In the genomic region with DNA sequence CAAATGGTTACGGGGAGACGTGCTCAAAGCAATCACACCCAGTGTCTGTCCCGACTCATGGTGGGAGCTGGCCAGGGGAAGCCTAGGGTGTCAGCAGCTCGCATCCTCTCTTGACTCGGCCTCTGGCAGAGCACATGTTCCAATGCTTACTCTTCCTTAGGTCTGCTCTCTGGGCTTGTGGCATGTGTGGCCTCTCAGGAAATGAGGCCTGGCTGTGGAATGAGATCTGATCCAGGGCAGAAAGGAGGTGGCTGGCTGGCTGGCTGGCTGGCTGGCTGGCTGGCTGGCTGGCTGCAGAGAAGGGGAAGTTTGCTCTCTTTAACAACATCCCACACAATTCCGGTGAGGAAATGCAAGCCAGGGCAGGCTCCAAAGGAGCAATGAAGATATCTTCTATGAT, we compare ENCODE assay signal across 12 cellular contexts.
DNase-seq lines count a peak whose midpoint lies in the region; ATAC-seq, FAIRE-seq and TF ChIP-seq lines count a peak whose summit lies in the region.
"Had no signal": no experiment of that assay in that cellular context is flagged by ENCODE, and none has a peak within 500 bp of the region (broad histone marks: within the 10 kb centered on the region; RNA-seq: fewer than 3 reads in every experiment).

No MANE protein-coding gene starts in this region.

- H3K4me1 ChIP-seq in endothelial cell of umbilical vein (ENCODE audit: control insufficient read depth, extremely low read depth, insufficient read depth, low read length) (peaks cover 22% of the 10 kb centered on the region), left lung (peaks cover 5 to 17% of the 10 kb centered on the region in 2 donors)

- ATAC-seq in left lung (peak; percentile 56), GM18870 (IDR thresholded peaks at IDR 0.05; ENCODE audit: unreplicated experiment) (no peak), GM21423 (IDR thresholded peaks at IDR 0.05; ENCODE audit: unreplicated experiment) (no peak)
- ATAC-seq: activated CD4-positive, alpha-beta T cell treated with anti-CD3 and anti-CD28 coated beads for 36 hours had no signal

- H3K27ac ChIP-seq in endothelial cell of umbilical vein (ENCODE audit: insufficient read depth, low read depth, low read length) (peak overlapping the region; percentile 78), left lung (no peak overlapping the region)

- DNase-seq in AG08396 (ENCODE audit: low spot score) (peak; percentile 48), MG63 (peak; percentile 88), endothelial cell of umbilical vein (ENCODE audit: low read depth, low spot score) (peak; percentile 96), left lung (no peak), NCI-H1105 treated with DMSO at 0.1 percent for 48 hours (lab: John Stamatoyannopoulos, UW) (no peak), GM12892 (ENCODE audit: insufficient read length) (no peak)
- DNase-seq: activated CD4-positive, alpha-beta T cell treated with anti-CD3 and anti-CD28 coated beads for 36 hours; activated naive CD4-positive, alpha-beta T cell treated with anti-CD3 and anti-CD28 coated beads, Interleukin-2, amount 50 U/mL, for 16 hours; endodermal cell; NCI-H2107 had no signal

- CTCF ChIA-PET in endothelial cell of umbilical vein (lab: Charles Lee): interaction anchor here (0.8 to 1.8 kb wide), 8 partner anchors 10 to 115 kb away, joined by 3 to 11 read pairs (median 6); no protein-coding TSS in a partner anchor

- intact Hi-C loops in endothelial cell of umbilical vein (cut with micrococcal nuclease) (loop anchor here (1.0 to 10.0 kb wide), 3 partner anchors 7 to 155 kb away; a partner anchor contains a TSS), left lung (cut with DNase I) (no loop called here)

- H3K4me3 ChIP-seq in MG63: no peak overlapping the region
- no peak overlapping the region for H3K4me3 ChIP-seq in endothelial cell of umbilical vein (replicated peaks in 1 of 3; ENCODE audit: insufficient read depth in 1 of 3, low read depth in 1 of 3, low read length in 3 of 3)
- H3K4me3 ChIP-seq in left lung: no peak overlapping the region

- peak overlapping the region; percentile 45 for H3K4me2 ChIP-seq in endothelial cell of umbilical vein (ENCODE audit: insufficient read depth, low read length)

- no peaks in the 10 kb centered on the region for H3K9me3 ChIP-seq in MG63
- H3K9me3 ChIP-seq in endothelial cell of umbilical vein (replicated peaks; ENCODE audit: control insufficient read depth, insufficient read depth, low read length): no peaks in the 10 kb centered on the region
- no peaks in the 10 kb centered on the region for H3K9me3 ChIP-seq in left lung

- no peaks in the 10 kb centered on the region for H3K79me2 ChIP-seq in endothelial cell of umbilical vein (ENCODE audit: control insufficient read depth, insufficient read depth, low read length)

- no TSS peak for BruUV-seq in endothelial cell of umbilical vein (replicated peaks; lab: Mats Ljungman, UMichigan)

- H4K20me1 ChIP-seq in endothelial cell of umbilical vein (replicated peaks; ENCODE audit: control insufficient read depth, extremely low read depth, insufficient read depth, low read length): no peaks in the 10 kb centered on the region

- TF ChIP-seq POLR2A in endothelial cell of umbilical vein (IDR thresholded peaks at IDR 0.05; ENCODE audit: low read depth, low read length) (no peak), GM12892 (IDR thresholded peaks at IDR 0.05; ENCODE audit: low read depth, low read length) (no peak)

- H3K9me1 ChIP-seq in endothelial cell of umbilical vein (replicated peaks; ENCODE audit: control insufficient read depth, extremely low read depth, insufficient read depth, low read length): no peaks in the 10 kb centered on the region

- H2AFZ ChIP-seq in endothelial cell of umbilical vein (ENCODE audit: low read depth, low read length): peak overlapping the region; percentile 49

- peak overlapping the region; percentile 50 for H3K9ac ChIP-seq in endothelial cell of umbilical vein (replicated peaks; ENCODE audit: extremely low read depth, insufficient read depth, low read length)

- FAIRE-seq in endothelial cell of umbilical vein (lab: Jason Lieb, UNC): peak; percentile 98
- no peak for FAIRE-seq in GM12892 (lab: Jason Lieb, UNC)

- dilution Hi-C loops in endothelial cell of umbilical vein (cut with MboI; ENCODE audit: extremely low pct_ligation_motif_present, low sequenced_read_pairs): no loop called here

- POLR2A ChIA-PET in endothelial cell of umbilical vein (lab: Charles Lee): interaction anchor here (1.5 kb wide), 1 partner anchor 13 kb away, joined by 7 read pairs; no protein-coding TSS in a partner anchor

- no peak for TF ChIP-seq CTCF in endothelial cell of umbilical vein (IDR thresholded peaks at IDR 0.05; ENCODE audit: extremely low read depth in 1 of 2, insufficient read depth in 1 of 2, low read depth in 1 of 2, low read length in 2 of 2)
- TF ChIP-seq CTCF in left lung (IDR thresholded peaks at IDR 0.05): no peak

- no peaks in the 10 kb centered on the region for H3K27me3 ChIP-seq in MG63
- H3K27me3 ChIP-seq in endothelial cell of umbilical vein (ENCODE audit: control insufficient read depth in 2 of 2, insufficient read depth in 2 of 2, low read length in 2 of 2): no peaks in the 10 kb centered on the region
- H3K27me3 ChIP-seq in left lung: no peaks in the 10 kb centered on the region

- peaks cover 22% of the 10 kb centered on the region for H3K36me3 ChIP-seq in MG63
- H3K36me3 ChIP-seq in endothelial cell of umbilical vein (ENCODE audit: control insufficient read depth in 2 of 2, extremely low read depth in 1 of 2, insufficient read depth in 2 of 2, low read length in 2 of 2): no peaks in the 10 kb centered on the region
- no peaks in the 10 kb centered on the region for H3K36me3 ChIP-seq in left lung

TF ChIP-seq in endothelial cell of umbilical vein, 7 proteins besides CTCF, POLR2A, EP300 and RAD21:
- TF ChIP-seq MYC (IDR thresholded peaks at IDR 0.05; ENCODE audit: low read depth, low read length): peak; percentile 94
- peak; percentile 71 for TF ChIP-seq FOS (IDR thresholded peaks at IDR 0.05; ENCODE audit: borderline replicate concordance, insufficient read depth, low read length)
- TF ChIP-seq JUN (IDR thresholded peaks at IDR 0.05; ENCODE audit: borderline replicate concordance, insufficient read depth, insufficient read length, low read depth): no peak
- no peak for TF ChIP-seq EZH2 (IDR thresholded peaks at IDR 0.05; ENCODE audit: borderline replicate concordance, low read depth, low read length, severe bottlenecking)
- peak; percentile 76 for TF ChIP-seq POLR2AphosphoS5 (IDR thresholded peaks at IDR 0.05; ENCODE audit: insufficient read depth, low read depth, low read length)
- peak; percentile 88 for TF ChIP-seq GATA2 (IDR thresholded peaks at IDR 0.05; ENCODE audit: insufficient read depth, insufficient read length, low read depth, low read length)
- TF ChIP-seq, protein P1, sequence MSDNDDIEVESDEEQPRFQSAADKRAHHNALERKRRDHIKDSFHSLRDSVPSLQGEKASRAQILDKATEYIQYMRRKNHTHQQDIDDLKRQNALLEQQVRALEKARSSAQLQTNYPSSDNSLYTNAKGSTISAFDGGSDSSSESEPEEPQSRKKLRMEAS (IDR thresholded peaks at IDR 0.05; ENCODE audit: insufficient read depth, insufficient read length): peak; percentile 89
TF ChIP-seq in endothelial cell of umbilical vein: peak in this region for 5.

Comparison
In these comparisons a context has a peak if more than half of its experiments do, and no peak if none do; other contexts are left out.
1. DNase-seq: peak in AG08396 (single experiment), MG63 (single experiment) and endothelial cell of umbilical vein (single experiment); none in left lung (0 of 2), NCI-H1105 treated with DMSO at 0.1 percent for 48 hours (single experiment) and GM12892 (single experiment).